8 cellular contexts compared by ENCODE assay signal in the genomic region with DNA sequence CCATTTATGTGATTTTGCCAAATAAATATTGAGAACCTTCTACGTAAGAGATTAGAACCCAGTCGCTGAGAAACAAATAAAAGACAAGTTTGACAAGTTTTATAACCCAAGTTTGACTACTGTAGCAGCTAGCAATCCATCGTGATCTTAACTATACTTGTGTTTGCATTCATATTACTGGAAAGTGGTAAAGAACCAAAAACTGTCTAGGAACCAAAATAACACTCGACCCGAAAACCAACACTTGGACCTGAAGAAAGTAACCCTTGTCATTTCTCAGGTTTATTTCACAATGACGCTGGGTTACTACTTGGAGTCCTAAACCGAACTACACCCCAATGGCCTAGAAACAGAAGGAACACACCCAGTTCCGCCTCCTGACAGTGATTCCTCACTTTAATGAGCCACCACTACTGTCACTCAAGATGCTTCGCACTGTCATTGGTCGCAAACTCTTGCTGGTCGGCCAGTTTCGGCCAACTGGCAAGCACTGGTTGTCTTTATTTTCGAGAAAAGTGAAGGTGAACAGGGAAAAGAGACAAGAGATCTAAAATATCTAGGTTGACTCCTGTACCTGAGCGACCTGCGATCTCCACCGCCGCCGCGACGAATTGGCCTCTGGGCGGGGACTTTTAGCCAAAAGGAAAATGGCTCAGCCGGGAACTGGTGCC. TPM values are rescaled to one million over a fixed set of nuclear protein-coding genes. Genes with fewer than 3 reads are reported as not detected.
DNase-seq lines count a peak whose midpoint lies in the region; ATAC-seq, FAIRE-seq and TF ChIP-seq lines count a peak whose summit lies in the region.

No MANE protein-coding gene starts in this region.

- peaks cover 31% of the 10 kb centered on the region for H3K36me3 Mint-ChIP-seq in activated B cell treated with CpG ODN at 0.5 μM for 24 hours (ENCODE audit: low read depth)

- H3K36me3 ChIP-seq in small intestine (ENCODE audit: control insufficient read depth in 2 of 2, insufficient read depth in 2 of 2, low read length in 2 of 2), result peaks cover 0 to 2% of the 10 kb centered on the region in 2 donors

- H3K27ac ChIP-seq in AG04450 (ENCODE audit: low read depth, low read length) (peak overlapping the region; percentile 96), small intestine (ENCODE audit: low read depth in 1 of 2, low read length in 1 of 2) (peak overlapping the region; percentile 98)

- CTCF ChIA-PET in AG04450 (lab: Charles Lee), result interaction anchor here (1.5 to 1.6 kb wide), 2 partner anchors 14 to 36 kb away, joined by 3 to 6 read pairs; no protein-coding TSS in a partner anchor
- CTCF ChIA-PET in activated B cell treated with CpG ODN at 0.5 μM for 24 hours (lab: Charles Lee), result no interaction called here

- H3K27me3 Mint-ChIP-seq in activated B cell treated with CpG ODN at 0.5 μM for 24 hours, result no peaks in the 10 kb centered on the region

- intact Hi-C loops in activated B cell treated with CpG ODN at 0.5 μM for 24 hours (cut with micrococcal nuclease), result loop anchor here (1.0 to 5.0 kb wide), 5 partner anchors 61 to 1914 kb away; partner anchors contain the start of genes GALNT7, HMGB2, SAP30 and SPATA4

- WGBS in small intestine, 3 donors, result 0 to 1% (median 1%) methylated on average over 22 of the region's 22 CpGs

- POLR2A ChIA-PET in AG04450 (lab: Yijun Ruan, JAX) (interaction anchor here (0.8 kb wide), 1 partner anchor 17 kb away, joined by 3 read pairs; no protein-coding TSS in a partner anchor), activated B cell treated with CpG ODN at 0.5 μM for 24 hours (lab: Charles Lee) (interaction anchor here (1.4 to 2.0 kb wide), 4 partner anchors 16 to 1115 kb away, joined by 4 to 10 read pairs (median 6); partner anchors contain the start of genes GALNT7, HMGB2 and SAP30)

- DNase-seq in AG04450 (ENCODE audit: low read depth, low spot score) (peak; percentile 75), NCI-H226 (peak; percentile 91), activated B cell treated with CpG ODN at 0.5 μM for 24 hours (peak; percentile 54), cardiac fibroblast (ENCODE audit: low read depth in 2 of 2) (peak; percentile 96 to 97), iPS-NIHi11 (ENCODE audit: low spot score) (peak; percentile 88), small intestine (peak; percentile 96)

- H3K9me3 Mint-ChIP-seq in activated B cell treated with CpG ODN at 0.5 μM for 24 hours, result no peaks in the 10 kb centered on the region

- H3K9me3 ChIP-seq in AG04450 (ENCODE audit: control insufficient read depth, insufficient read depth, low read length) (no peaks in the 10 kb centered on the region), small intestine (ENCODE audit: control insufficient read depth, low read depth) (no peaks in the 10 kb centered on the region)

- no peaks in the 10 kb centered on the region for H3K27me3 ChIP-seq in AG04450 (ENCODE audit: control insufficient read depth, insufficient read depth, low read length)
- H3K27me3 ChIP-seq in small intestine (ENCODE audit: control insufficient read depth in 2 of 2, insufficient read depth in 2 of 2, low read length in 2 of 2), result no peaks in the 10 kb centered on the region

- TF ChIP-seq CTCF in AG04450 (IDR thresholded peaks at IDR 0.05; ENCODE audit: low read depth, low read length) (no peak), activated B cell treated with CpG ODN at 0.5 μM for 24 hours (IDR thresholded peaks at IDR 0.05) (no peak), cardiac fibroblast (IDR thresholded peaks at IDR 0.05; ENCODE audit: low read depth, low read length) (no peak)

- H3K4me1 Mint-ChIP-seq in activated B cell treated with CpG ODN at 0.5 μM for 24 hours, result peaks cover 58% of the 10 kb centered on the region

- FAIRE-seq in small intestine (lab: Jason Lieb, UNC), result no peak

- peaks cover 0 to 5% of the 10 kb centered on the region in 2 donors for H3K4me1 ChIP-seq in small intestine (ENCODE audit: control insufficient read depth in 2 of 2, insufficient read depth in 1 of 2, low read depth in 1 of 2, low read length in 1 of 2)

- H3K27ac Mint-ChIP-seq in activated B cell treated with CpG ODN at 0.5 μM for 24 hours, result peak overlapping the region; percentile 99

- H3K4me3 ChIP-seq in AG04450 (ENCODE audit: low read depth, low read length), result peak overlapping the region; percentile 91
- peak overlapping the region; percentile 85 to 91 for H3K4me3 ChIP-seq in cardiac fibroblast (replicated peaks in 1 of 2; ENCODE audit: low read depth in 2 of 2, low read length in 2 of 2)
- H3K4me3 ChIP-seq in small intestine (ENCODE audit: low read depth in 1 of 2, low read length in 2 of 2), result peak overlapping the region; percentile 64 to 91

- ATAC-seq in GM18909 (IDR thresholded peaks at IDR 0.05; ENCODE audit: poor library complexity, unreplicated experiment) (peak; percentile 99), HG03196 (IDR thresholded peaks at IDR 0.05; ENCODE audit: unreplicated experiment) (peak; percentile 99), activated B cell treated with CpG ODN at 0.5 μM for 24 hours (ENCODE audit: low read depth) (peak; percentile 96)

- peak overlapping the region; percentile 99 for H3K4me3 Mint-ChIP-seq in activated B cell treated with CpG ODN at 0.5 μM for 24 hours

RNA-seq across cellular contexts. Expression of gene FBXO8, which starts 0.5 kb away (rescaled TPM):
- polyA plus RNA-seq in AG04450 (2011; rRNA removed) (22.5 and 28.9 TPM in 2 replicates), small intestine (10 to 100 TPM; 14.5 to 25.5 (median 23.5) TPM)
- 22.5 and 25.4 TPM in 2 replicates for polyA minus RNA-seq in AG04450 (2011; rRNA and poly(A)+ RNA removed)
- 15.8 and 17.8 TPM in 2 replicates for total RNA-seq in activated B cell treated with CpG ODN at 0.5 μM for 24 hours

RNA-seq across cellular contexts. Expression of gene CEP44, which starts 0.7 kb away (rescaled TPM):
- polyA plus RNA-seq in AG04450 (2011; rRNA removed), result 4.5 and 7.4 TPM in 2 replicates
- polyA minus RNA-seq in AG04450 (2011; rRNA and poly(A)+ RNA removed), result 5.6 and 6.2 TPM in 2 replicates
- total RNA-seq in activated B cell treated with CpG ODN at 0.5 μM for 24 hours, result 15.0 and 18.3 TPM in 2 replicates
- polyA plus RNA-seq in small intestine, result 1 to 10 TPM; 4.1 to 6.0 (median 5.1) TPM

Comparison
In these comparisons a context has a peak if more than half of its experiments do, and no peak if none do; other contexts are left out.
1. Peak in every context shown above with its lines: DNase-seq, ATAC-seq, H3K4me3 ChIP-seq and H3K27ac ChIP-seq.